In the genomic region with DNA sequence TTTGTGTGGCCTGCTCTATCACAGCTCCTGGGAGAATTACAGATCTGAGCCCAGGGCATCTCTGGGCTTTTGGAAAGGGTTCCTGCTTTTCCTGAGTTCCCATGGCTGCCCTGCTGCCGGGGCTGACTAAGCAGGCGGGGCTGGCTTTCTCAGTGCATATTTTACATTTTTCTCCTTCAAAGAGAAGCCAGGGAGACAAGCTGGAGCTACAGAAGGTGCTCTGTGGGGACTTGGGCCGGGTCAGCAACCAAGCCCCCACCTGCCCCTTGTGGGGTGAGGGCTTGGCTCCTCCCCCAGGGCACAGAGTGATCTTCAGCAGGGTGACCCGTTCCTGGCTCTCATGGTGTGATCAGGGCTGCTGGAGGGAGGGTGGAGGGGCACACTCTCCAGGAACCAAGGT, we compare ENCODE assay signal across 9 cellular contexts. TPM values are rescaled to one million over a fixed set of nuclear protein-coding genes. Genes with fewer than 3 reads are reported as not detected.
A peak's percentile ranks its signal among the peaks of the same experiment; 100 is the strongest.
DNase-seq lines count a peak whose midpoint lies in the region; ATAC-seq and TF ChIP-seq lines count a peak whose summit lies in the region.
"Had no signal": no experiment of that assay in that cellular context is flagged by ENCODE, and none has a peak within 500 bp of the region (broad histone marks: within the 10 kb centered on the region; RNA-seq: fewer than 3 reads in every experiment).

No MANE protein-coding gene starts in this region.

- no peaks in the 10 kb centered on the region for H3K36me3 Mint-ChIP-seq in activated T-cell treated with anti-CD3 and anti-CD28 coated beads, Interleukin-2, amount 50 U/mL, for 72 hours (ENCODE audit: insufficient read depth in 2 of 2)
- H3K36me3 Mint-ChIP-seq: activated naive CD8-positive, alpha-beta T cell treated with anti-CD3 and anti-CD28 coated beads, Interleukin-2, amount 10 ng/mL, durations not matched to agents 7 days and 5 days had no signal

- DNase-seq in LHCN-M2 (ENCODE audit: low read depth) (peak; percentile 77), dedifferentiated amniotic fluid mesenchymal stem cell (ENCODE audit: extremely low spot score) (peak; percentile 61), right lobe of liver (peak in 2 of 3 donors; percentile 2 to 45), upper lobe of left lung (no peak), substantia nigra (lab: John Stamatoyannopoulos, UW) (no peak), DMS79 treated with DMSO at 0.1 percent for 48 hours (lab: John Stamatoyannopoulos, UW) (no peak)
- no peak for DNase-seq in activated T-cell treated with anti-CD3 and anti-CD28 coated beads, Interleukin-2, amount 50 U/mL, for 72 hours
- DNase-seq: activated naive CD8-positive, alpha-beta T cell treated with anti-CD3 and anti-CD28 coated beads, Interleukin-2, amount 10 ng/mL, durations not matched to agents 7 days and 5 days had no signal

- intact Hi-C loops in right lobe of liver (cut with DNase I), result loop anchor here in 1 of 2 donors (10.0 kb wide), 1 partner anchor 145 kb away; no protein-coding TSS in a partner anchor

- H3K9me3 ChIP-seq in right lobe of liver (no peaks in the 10 kb centered on the region), upper lobe of left lung (no peaks in the 10 kb centered on the region)

- no peaks in the 10 kb centered on the region for H3K9me3 Mint-ChIP-seq in activated T-cell treated with anti-CD3 and anti-CD28 coated beads, Interleukin-2, amount 50 U/mL, for 72 hours
- H3K9me3 Mint-ChIP-seq: activated naive CD8-positive, alpha-beta T cell treated with anti-CD3 and anti-CD28 coated beads, Interleukin-2, amount 10 ng/mL, durations not matched to agents 7 days and 5 days had no signal

- ATAC-seq in right lobe of liver (no peak), upper lobe of left lung (ENCODE audit: low FRiP score in 2 of 2) (peak; percentile 35 to 40), HG02840 (IDR thresholded peaks at IDR 0.05; ENCODE audit: low FRiP score, unreplicated experiment) (no peak)
- ATAC-seq in activated T-cell treated with anti-CD3 and anti-CD28 coated beads, Interleukin-2, amount 50 U/mL, for 72 hours (replicated peaks in 1 of 2), result no peak

- H3K4me3 Mint-ChIP-seq in activated T-cell treated with anti-CD3 and anti-CD28 coated beads, Interleukin-2, amount 50 U/mL, for 72 hours, result no peak overlapping the region
- H3K4me3 Mint-ChIP-seq: activated naive CD8-positive, alpha-beta T cell treated with anti-CD3 and anti-CD28 coated beads, Interleukin-2, amount 10 ng/mL, durations not matched to agents 7 days and 5 days had no signal

- TF ChIP-seq CTCF in right lobe of liver (IDR thresholded peaks at IDR 0.05) (no peak), upper lobe of left lung (IDR thresholded peaks at IDR 0.05) (no peak)

- no peaks in the 10 kb centered on the region for H3K4me1 ChIP-seq in right lobe of liver
- H3K4me1 ChIP-seq in upper lobe of left lung, result peaks cover 0 to 12% (median 9%) of the 10 kb centered on the region in 4 donors

- TF ChIP-seq POLR2A in right lobe of liver (IDR thresholded peaks at IDR 0.05) (no peak), upper lobe of left lung (IDR thresholded peaks at IDR 0.05) (no peak)

- H3K27ac Mint-ChIP-seq in activated T-cell treated with anti-CD3 and anti-CD28 coated beads, Interleukin-2, amount 50 U/mL, for 72 hours, result no peak overlapping the region
- H3K27ac Mint-ChIP-seq: activated naive CD8-positive, alpha-beta T cell treated with anti-CD3 and anti-CD28 coated beads, Interleukin-2, amount 10 ng/mL, durations not matched to agents 7 days and 5 days had no signal

- H3K36me3 ChIP-seq in right lobe of liver, result peaks cover 0 to 17% (median 8%) of the 10 kb centered on the region in 4 donors
- peaks cover 0 to 27% (median 5%) of the 10 kb centered on the region in 4 donors for H3K36me3 ChIP-seq in upper lobe of left lung

- no peaks in the 10 kb centered on the region for H3K27me3 Mint-ChIP-seq in activated T-cell treated with anti-CD3 and anti-CD28 coated beads, Interleukin-2, amount 50 U/mL, for 72 hours (ENCODE audit: low read depth)
- H3K27me3 Mint-ChIP-seq: activated naive CD8-positive, alpha-beta T cell treated with anti-CD3 and anti-CD28 coated beads, Interleukin-2, amount 10 ng/mL, durations not matched to agents 7 days and 5 days had no signal

- WGBS in right lobe of liver (ENCODE audit: insufficient coverage, low coverage, low lambda C conversion rate, missing lambda C conversion rate), result 83% methylated on average over 2 of the region's 4 CpGs
- 60 to 70% methylated on average over 2 to 4 of the region's 4 CpGs for WGBS in upper lobe of left lung, 2 donors

- H3K27ac ChIP-seq in right lobe of liver, result no peak overlapping the region
- H3K27ac ChIP-seq in upper lobe of left lung, result peak overlapping the region; percentile 6 to 59 (median 54)
- no peak overlapping the region for H3K27ac ChIP-seq in substantia nigra (ENCODE audit: low read depth, low read length, poor library complexity, severe bottlenecking)

- H3K4me3 ChIP-seq in right lobe of liver, result no peak overlapping the region
- H3K4me3 ChIP-seq in upper lobe of left lung, result no peak overlapping the region

- H3K4me1 Mint-ChIP-seq in activated T-cell treated with anti-CD3 and anti-CD28 coated beads, Interleukin-2, amount 50 U/mL, for 72 hours (ENCODE audit: low read depth), result no peaks in the 10 kb centered on the region
- H3K4me1 Mint-ChIP-seq: activated naive CD8-positive, alpha-beta T cell treated with anti-CD3 and anti-CD28 coated beads, Interleukin-2, amount 10 ng/mL, durations not matched to agents 7 days and 5 days had no signal

- no peak for TF ChIP-seq EP300 in upper lobe of left lung (IDR thresholded peaks at IDR 0.05)

- H3K27me3 ChIP-seq in right lobe of liver, result no peaks in the 10 kb centered on the region
- no peaks in the 10 kb centered on the region for H3K27me3 ChIP-seq in upper lobe of left lung

RNA-seq across cellular contexts. Expression of gene ABTB1, which starts 17.4 kb away (rescaled TPM):
- total RNA-seq in LHCN-M2 (2014; rRNA removed) (4.0 and 5.2 TPM in 2 replicates), right lobe of liver (10 to 100 TPM in 5 of 6 experiments, 1 to 10 TPM in 1; 9.4 to 20.3 (median 12.2) TPM), upper lobe of left lung (100 to 1,000 TPM in 2 of 6 donors, 10 to 100 TPM in 4; 28.0 to 262 (median 65.8) TPM)
- polyA plus RNA-seq in LHCN-M2 (2012), result 16.7 TPM
- 10 to 100 TPM; 24.1 to 27.0 TPM for total RNA-seq in activated T-cell treated with anti-CD3 and anti-CD28 coated beads, Interleukin-2, amount 50 U/mL, for 72 hours

Comparison
In these comparisons a context has a peak if more than half of its experiments do, and no peak if none do; other contexts are left out.
1. DNase-seq: peak in LHCN-M2 (single experiment), dedifferentiated amniotic fluid mesenchymal stem cell (single experiment) and right lobe of liver (2 of 3); none in upper lobe of left lung (0 of 2), activated T-cell treated with anti-CD3 and anti-CD28 coated beads, Interleukin-2, amount 50 U/mL, for 72 hours (0 of 2), substantia nigra (0 of 49) and DMS79 treated with DMSO at 0.1 percent for 48 hours (single experiment).
2. ATAC-seq: peak in upper lobe of left lung (2 of 2); none in right lobe of liver (0 of 4), activated T-cell treated with anti-CD3 and anti-CD28 coated beads, Interleukin-2, amount 50 U/mL, for 72 hours (0 of 2) and HG02840 (single experiment).
3. H3K27ac ChIP-seq: peak in upper lobe of left lung (4 of 4); none in right lobe of liver (0 of 3) and substantia nigra (single experiment).